ENCODE assay signal across 9 cellular contexts in the genomic region with DNA sequence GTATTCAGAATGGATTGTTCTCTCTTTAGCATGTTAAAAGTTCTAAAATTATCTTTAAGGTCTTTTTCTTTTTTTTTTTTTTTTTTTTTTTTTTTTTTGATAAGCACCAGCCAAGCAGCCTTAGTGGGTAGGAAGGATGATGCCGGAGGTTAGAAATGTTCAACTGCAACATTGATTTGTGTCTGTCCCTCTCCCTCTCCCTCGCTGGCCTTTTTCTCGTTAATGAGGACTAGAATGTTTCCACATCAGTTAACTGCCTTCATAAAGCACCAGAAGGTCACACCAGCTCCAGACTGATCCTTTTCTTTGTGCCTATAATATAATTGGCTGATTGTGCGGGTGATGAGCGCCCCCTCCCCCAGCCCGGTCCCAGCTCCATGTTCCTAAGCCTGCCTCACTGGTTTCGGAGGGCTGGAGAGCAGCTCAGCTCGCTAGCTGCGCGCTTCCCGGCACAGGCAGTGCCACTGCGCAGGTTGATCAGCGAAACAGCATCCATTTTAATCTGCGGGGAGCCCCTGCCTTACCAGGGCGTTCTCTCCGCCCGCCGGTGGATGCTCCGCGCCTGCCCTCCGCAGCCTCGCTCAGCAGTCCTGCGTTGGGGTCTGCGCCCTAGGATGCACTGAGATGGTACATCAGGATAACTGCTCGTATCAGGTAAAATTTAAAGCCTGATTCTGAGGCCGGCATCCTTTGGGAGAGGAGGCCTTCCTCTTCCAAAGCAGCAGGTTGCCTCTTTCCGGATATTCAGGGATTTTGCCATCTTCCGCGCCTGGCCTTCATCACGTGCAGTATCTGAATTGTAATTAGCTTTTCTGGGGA. TPM values are rescaled to one million over a fixed set of nuclear protein-coding genes. Genes with fewer than 3 reads are reported as not detected.
A peak's percentile ranks its signal among the peaks of the same experiment; 100 is the strongest.
DNase-seq lines count a peak whose midpoint lies in the region; ATAC-seq, FAIRE-seq and TF ChIP-seq lines count a peak whose summit lies in the region.
"Had no signal": no experiment of that assay in that cellular context is flagged by ENCODE, and none has a peak within 500 bp of the region (broad histone marks: within the 10 kb centered on the region; RNA-seq: fewer than 3 reads in every experiment).

A gene (plus strand): TSS at position 301 of the 819 bp plus-strand sequence.

- intact Hi-C loops in kidney (cut with DNase I) (no loop called here), colonic mucosa (cut with DNase I) (no loop called here), Calu3 (cut with micrococcal nuclease; ENCODE audit: unreplicated experiment) (loop anchor here (10.0 kb wide), 1 partner anchor 495 kb away; no protein-coding TSS in a partner anchor)

- H3K27ac Mint-ChIP-seq in stimulated activated naive B cell treated with anti-CD40 and anti-IgM and Interleukin-4, amounts not matched to agents 10 μg/mL and 1 μg/mL and 100 μg/mL, for 72 hours: no peak within 1 kb of the TSS
- H3K27ac Mint-ChIP-seq in Calu3 (ENCODE audit: unreplicated experiment): no peak within 1 kb of the TSS

- peaks cover 0 to 4% of the 10 kb centered on the region in 2 donors for H3K4me1 ChIP-seq in kidney (ENCODE audit: control insufficient read depth in 1 of 2, insufficient read depth in 1 of 2, low read depth in 1 of 2, low read length in 2 of 2)
- H3K4me1 ChIP-seq in colonic mucosa: no peaks in the 10 kb centered on the region

- CTCF ChIA-PET in Calu3 (lab: Charles Lee): interaction anchor here (1.1 kb wide), 1 partner anchor 219 kb away, joined by 3 read pairs; no protein-coding TSS in a partner anchor

- no peaks in the 10 kb centered on the region for H3K27me3 ChIP-seq in brain microvascular endothelial cell (replicated peaks)
- no peaks in the 10 kb centered on the region for H3K27me3 ChIP-seq in colonic mucosa

- no peaks in the 10 kb centered on the region for H3K9me3 ChIP-seq in kidney (ENCODE audit: control insufficient read depth in 1 of 2, low read length in 2 of 2)
- H3K9me3 ChIP-seq in colonic mucosa: no peaks in the 10 kb centered on the region

- FAIRE-seq in kidney (lab: Jason Lieb, UNC): no peak

- peak within 1 kb of the TSS; percentile 73 for H3K4me3 ChIP-seq in GM12875 (ENCODE audit: low read depth, low read length)
- H3K4me3 ChIP-seq in brain microvascular endothelial cell (ENCODE audit: low read depth, low read length): peak within 1 kb of the TSS; percentile 46
- peak within 1 kb of the TSS; percentile 49 to 54 for H3K4me3 ChIP-seq in kidney (ENCODE audit: low read length in 2 of 2)
- no peak within 1 kb of the TSS for H3K4me3 ChIP-seq in colonic mucosa

- peak within 1 kb of the TSS in 1 of 2 donors; percentile 49 for H3K9ac ChIP-seq in kidney (ENCODE audit: low read length in 2 of 2)
- no peak within 1 kb of the TSS for H3K9ac ChIP-seq in colonic mucosa (ENCODE audit: low read depth in 2 of 2, low read length in 2 of 2)

- H3K4me3 Mint-ChIP-seq in stimulated activated naive B cell treated with anti-CD40 and anti-IgM and Interleukin-4, amounts not matched to agents 10 μg/mL and 1 μg/mL and 100 μg/mL, for 72 hours: peak within 1 kb of the TSS; percentile 76 to 84
- no peak within 1 kb of the TSS for H3K4me3 Mint-ChIP-seq in Calu3 (ENCODE audit: low read depth, unreplicated experiment)

- no peaks in the 10 kb centered on the region for H3K36me3 Mint-ChIP-seq in stimulated activated naive B cell treated with anti-CD40 and anti-IgM and Interleukin-4, amounts not matched to agents 10 μg/mL and 1 μg/mL and 100 μg/mL, for 72 hours
- no peaks in the 10 kb centered on the region for H3K36me3 Mint-ChIP-seq in Calu3 (ENCODE audit: insufficient read depth, unreplicated experiment)

- H3K27me3 Mint-ChIP-seq in stimulated activated naive B cell treated with anti-CD40 and anti-IgM and Interleukin-4, amounts not matched to agents 10 μg/mL and 1 μg/mL and 100 μg/mL, for 72 hours: peaks cover 7 to 12% of the 10 kb centered on the region in 2 donors
- no peaks in the 10 kb centered on the region for H3K27me3 Mint-ChIP-seq in Calu3 (ENCODE audit: unreplicated experiment)

- H3K27ac ChIP-seq in brain microvascular endothelial cell: no peak within 1 kb of the TSS
- peak within 1 kb of the TSS; percentile 33 to 44 for H3K27ac ChIP-seq in kidney (ENCODE audit: low read depth in 2 of 2, low read length in 2 of 2)
- no peak within 1 kb of the TSS for H3K27ac ChIP-seq in colonic mucosa

- in situ Hi-C loops in brain microvascular endothelial cell (cut with HindIII; ENCODE audit: low pct_ligation_motif_present, low sequenced_read_pairs): no loop called here

- BruUV-seq in Calu3 (replicated peaks; lab: Mats Ljungman, UMichigan): no TSS peak

- no peak for TF ChIP-seq CTCF in GM12875 (IDR thresholded peaks at IDR 0.05; ENCODE audit: borderline replicate concordance, insufficient read depth, low read depth, low read length)
- TF ChIP-seq CTCF in brain microvascular endothelial cell (IDR thresholded peaks at IDR 0.05; ENCODE audit: low read depth, low read length, missing control alignments): no peak
- no peak for TF ChIP-seq CTCF in kidney (IDR thresholded peaks at IDR 0.05; ENCODE audit: borderline replicate concordance, extremely low read depth, insufficient read depth)
- no peak for TF ChIP-seq CTCF in colonic mucosa (IDR thresholded peaks at IDR 0.05)
- TF ChIP-seq CTCF in Calu3 (IDR thresholded peaks at IDR 0.05; ENCODE audit: unreplicated experiment): no peak

- H3K36me3 ChIP-seq in brain microvascular endothelial cell (replicated peaks) (no peaks in the 10 kb centered on the region), kidney (ENCODE audit: control insufficient read depth in 1 of 2, insufficient read depth in 2 of 2, low read length in 2 of 2) (no peaks in the 10 kb centered on the region), colonic mucosa (no peaks in the 10 kb centered on the region)

- peaks cover 7 to 12% of the 10 kb centered on the region in 2 donors for H3K4me1 Mint-ChIP-seq in stimulated activated naive B cell treated with anti-CD40 and anti-IgM and Interleukin-4, amounts not matched to agents 10 μg/mL and 1 μg/mL and 100 μg/mL, for 72 hours
- no peaks in the 10 kb centered on the region for H3K4me1 Mint-ChIP-seq in Calu3 (ENCODE audit: low read depth, unreplicated experiment)

- DNase-seq in brain microvascular endothelial cell (no peak), kidney (peak; percentile 61), colonic mucosa (no peak), NCI-H1436 (lab: John Stamatoyannopoulos, UW) (no peak), Calu3 (no peak)
- DNase-seq in stimulated activated naive B cell treated with anti-CD40 and anti-IgM and Interleukin-4, amounts not matched to agents 10 μg/mL and 1 μg/mL and 100 μg/mL, for 72 hours: no peak

- peak; percentile 57 for ATAC-seq in HG03378 (IDR thresholded peaks at IDR 0.05; ENCODE audit: unreplicated experiment)
- ATAC-seq in stimulated activated naive B cell treated with anti-CD40 and anti-IgM and Interleukin-4, amounts not matched to agents 10 μg/mL and 1 μg/mL and 100 μg/mL, for 72 hours (replicated peaks): peak; percentile 63 to 69
- ATAC-seq: HCT116 had no signal

- no peaks in the 10 kb centered on the region for H3K9me3 Mint-ChIP-seq in stimulated activated naive B cell treated with anti-CD40 and anti-IgM and Interleukin-4, amounts not matched to agents 10 μg/mL and 1 μg/mL and 100 μg/mL, for 72 hours
- H3K9me3 Mint-ChIP-seq in Calu3 (ENCODE audit: low read depth, unreplicated experiment): no peaks in the 10 kb centered on the region

RNA-seq across cellular contexts. Expression of the gene that starts here (rescaled TPM):
- 4.9 TPM for total RNA-seq in kidney
- polyA plus RNA-seq in kidney (ENCODE audit: insufficient read depth, low read depth, low replicate concordance): 9.4 TPM
- total RNA-seq in colonic mucosa: 1 to 10 TPM in 1 of 2 donors, under 1 TPM in 1; 0.35 to 2.5 TPM
- total RNA-seq in Calu3 (2022): 1.2 and 2.6 TPM in 2 replicates

Comparison
In these comparisons a context has a peak if more than half of its experiments do, and no peak if none do; other contexts are left out.
1. H3K27ac ChIP-seq: peak in kidney (2 of 2); none in brain microvascular endothelial cell (single experiment) and colonic mucosa (single experiment).